8 cellular contexts compared by ENCODE assay signal in the genomic region with DNA sequence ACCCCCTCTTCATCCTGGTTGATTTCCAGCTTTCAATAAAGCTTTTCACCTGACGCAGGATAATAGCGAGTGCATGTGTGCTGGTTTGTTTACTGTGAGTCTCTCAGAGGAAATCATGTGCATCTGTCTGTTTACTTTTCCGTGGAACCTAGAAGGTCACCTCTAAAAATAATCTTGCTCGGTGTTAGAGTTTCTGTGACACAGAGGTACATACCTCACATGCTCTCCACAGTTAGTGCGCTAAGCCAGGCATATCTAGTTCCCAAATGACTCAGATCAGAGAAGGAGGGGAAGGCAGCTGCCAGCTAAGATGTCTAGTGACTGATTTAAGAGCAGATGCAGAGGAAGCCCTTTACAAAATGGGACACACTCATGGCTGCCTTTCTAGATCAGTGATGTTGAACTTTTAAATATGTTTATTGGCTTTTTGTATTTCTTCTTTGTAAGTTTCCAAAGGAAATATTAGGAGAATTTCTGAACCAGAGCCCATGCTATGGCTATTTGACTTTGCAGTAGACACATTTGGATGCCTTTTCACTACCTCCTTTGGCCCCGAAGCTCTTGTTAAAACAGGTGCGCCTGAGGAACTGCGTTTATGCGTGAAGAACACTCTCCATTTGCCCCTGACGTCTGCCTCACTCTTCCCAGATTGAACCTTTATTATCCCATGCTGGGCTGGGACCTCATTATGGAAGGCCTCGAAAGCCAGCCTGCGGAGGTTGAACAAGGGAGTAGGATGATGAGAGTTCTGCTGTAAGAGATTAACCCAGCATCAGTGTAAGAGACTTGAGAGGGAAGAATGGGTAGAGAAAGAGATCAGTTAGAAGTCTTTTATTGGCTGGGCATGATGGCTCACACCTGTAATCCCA.
DNase-seq lines count a peak whose midpoint lies in the region; ATAC-seq, FAIRE-seq and TF ChIP-seq lines count a peak whose summit lies in the region.
"Had no signal": no experiment of that assay in that cellular context is flagged by ENCODE, and none has a peak within 500 bp of the region (broad histone marks: within the 10 kb centered on the region; RNA-seq: fewer than 3 reads in every experiment).

No MANE protein-coding gene starts in this region.

- TF ChIP-seq CTCF in HepG2 (CRISPR knock-in tag; IDR thresholded peaks at IDR 0.05) (no peak), spleen (IDR thresholded peaks at IDR 0.05 in 8 of 11, conservative IDR thresholded peaks at IDR 0.05 in 3 of 11) (no peak)

- peaks cover 0 to 9% (median 0%) of the 10 kb centered on the region in 3 donors for H3K4me1 Mint-ChIP-seq in CD8-positive, alpha-beta memory T cell

- peak overlapping the region; percentile 54 for H3K4me2 ChIP-seq in HepG2 (ENCODE audit: low read depth, low read length)

- H3K27ac ChIP-seq in HepG2 (ENCODE audit: extremely low read length, insufficient read depth, low read length) (no peak overlapping the region), spleen (no peak overlapping the region)
- H3K27ac ChIP-seq in CD8-positive, alpha-beta memory T cell (ENCODE audit: low read depth, low read length): no peak overlapping the region

- H3K27me3 Mint-ChIP-seq in CD8-positive, alpha-beta memory T cell: no peaks in the 10 kb centered on the region

- H3K9me3 Mint-ChIP-seq in CD8-positive, alpha-beta memory T cell: peaks cover 0 to 2% (median 0%) of the 10 kb centered on the region in 5 donors

- peak; percentile 22 for DNase-seq in NAMALWA (ENCODE audit: low spot score)
- DNase-seq in T1000 (lab: John Stamatoyannopoulos, UW): peak; percentile 4
- DNase-seq in HepG2 (ENCODE audit: low spot score): peak; percentile 78
- DNase-seq in CD8-positive, alpha-beta memory T cell: no peak
- no peak for DNase-seq in spleen

- POLR2A ChIA-PET in HepG2 (lab: Yijun Ruan, JAX): no interaction called here
- POLR2A ChIA-PET in CD8-positive, alpha-beta memory T cell (lab: Charles Lee): no interaction called here

- H3K27me3 ChIP-seq in HepG2 (ENCODE audit: control insufficient read depth in 1 of 2, insufficient read depth in 2 of 2, low read length in 2 of 2) (peaks cover 0 to 3% of the 10 kb centered on the region in 2 experiments; a peak in 2 of 5 replicates), spleen (replicated peaks in 1 of 7) (no peaks in the 10 kb centered on the region)
- no peaks in the 10 kb centered on the region for H3K27me3 ChIP-seq in CD8-positive, alpha-beta memory T cell (ENCODE audit: insufficient read depth, low read length, poor library complexity, severe bottlenecking)

- H3K27ac Mint-ChIP-seq in CD8-positive, alpha-beta memory T cell: peak overlapping the region in 1 of 8 donors; percentile 69

- H3K9ac ChIP-seq in HepG2 (ENCODE audit: insufficient read depth, low read depth, low read length): no peak overlapping the region

- H4K20me1 ChIP-seq in HepG2 (ENCODE audit: insufficient read depth, low read length): no peaks in the 10 kb centered on the region

- H3K4me1 ChIP-seq in HepG2 (ENCODE audit: insufficient read depth, low read length): peaks cover 31% of the 10 kb centered on the region
- H3K4me1 ChIP-seq in CD8-positive, alpha-beta memory T cell (ENCODE audit: insufficient read depth, low read length): no peaks in the 10 kb centered on the region
- no peaks in the 10 kb centered on the region for H3K4me1 ChIP-seq in spleen

- no peaks in the 10 kb centered on the region for H3K79me2 ChIP-seq in HepG2 (ENCODE audit: insufficient read depth, low read length)

- CTCF ChIA-PET in HepG2 (lab: Yijun Ruan, JAX; ENCODE audit: low intra/inter-chr PET ratio, low total read pairs): no interaction called here
- CTCF ChIA-PET in CD8-positive, alpha-beta memory T cell (lab: Charles Lee): no interaction called here

- TF ChIP-seq EP300 in HepG2 (IDR thresholded peaks at IDR 0.05; ENCODE audit: low read depth in 2 of 2, low read length in 2 of 2) (peak in 1 of 2 experiments; percentile 57; a peak in 1 of 4 replicates), HepG2 (CRISPR knock-in tag; IDR thresholded peaks at IDR 0.05; ENCODE audit: borderline replicate concordance) (no peak)

- BruUV-seq in HepG2 (replicated peaks; lab: Mats Ljungman, UMichigan): no TSS peak

- no peak overlapping the region for H3K4me3 Mint-ChIP-seq in CD8-positive, alpha-beta memory T cell

- H3K9me3 ChIP-seq in HepG2 (ENCODE audit: low read length) (no peaks in the 10 kb centered on the region), spleen (no peaks in the 10 kb centered on the region)
- H3K9me3 ChIP-seq in CD8-positive, alpha-beta memory T cell (ENCODE audit: low read length): no peaks in the 10 kb centered on the region

- TF ChIP-seq RAD21 in HepG2 (CRISPR knock-in tag; IDR thresholded peaks at IDR 0.05): no peak

- 52% methylated on average over 12 of the region's 12 CpGs for WGBS in HepG2 (ENCODE audit: low lambda C conversion rate)
- WGBS in spleen, 5 donors: 66 to 73% (median 69%) methylated on average over 12 of the region's 12 CpGs

- H2AFZ ChIP-seq in HepG2 (ENCODE audit: low read length): no peak overlapping the region

- no peak for FAIRE-seq in HepG2 (lab: Jason Lieb, UNC)
- FAIRE-seq: TTC549 had no signal

- no peaks in the 10 kb centered on the region for H3K36me3 ChIP-seq in HepG2 (replicated peaks in 1 of 2; ENCODE audit: control insufficient read depth in 1 of 2, insufficient read depth in 2 of 2, low read length in 2 of 2)
- no peaks in the 10 kb centered on the region for H3K36me3 ChIP-seq in CD8-positive, alpha-beta memory T cell (ENCODE audit: insufficient read depth, low read length)
- H3K36me3 ChIP-seq in spleen: no peaks in the 10 kb centered on the region

- TF ChIP-seq POLR2A in HepG2 (IDR thresholded peaks at IDR 0.05; ENCODE audit: insufficient read depth in 1 of 2, low read depth in 2 of 2, low read length in 2 of 2): no peak
- TF ChIP-seq POLR2A in spleen (IDR thresholded peaks at IDR 0.05): no peak

- no peak overlapping the region; a peak in 1 of 6 replicates for H3K4me3 ChIP-seq in HepG2 (replicated peaks in 1 of 3; ENCODE audit: insufficient read depth in 1 of 3, low read depth in 2 of 3, low read length in 3 of 3)
- no peak overlapping the region for H3K4me3 ChIP-seq in CD8-positive, alpha-beta memory T cell (ENCODE audit: low read length)
- H3K4me3 ChIP-seq in spleen: no peak overlapping the region

- H3K36me3 Mint-ChIP-seq in CD8-positive, alpha-beta memory T cell: no peaks in the 10 kb centered on the region

- peak; percentile 98 for ATAC-seq in GM18873 (IDR thresholded peaks at IDR 0.05; ENCODE audit: low FRiP score, unreplicated experiment)
- peak; percentile 96 for ATAC-seq in HG02571 (IDR thresholded peaks at IDR 0.05; ENCODE audit: unreplicated experiment)
- peak; percentile 91 for ATAC-seq in HepG2

- in situ Hi-C loops in HepG2 (cut with HindIII; ENCODE audit: extremely low pct_ligation_motif_present, low pct_unique_long_range_greater_than_20kb): no loop called here

- intact Hi-C loops in HepG2 (cut with micrococcal nuclease; ENCODE audit: unreplicated experiment) (no loop called here), spleen (cut with DNase I; ENCODE audit: low total_unique reads) (no loop called here)

TF ChIP-seq in HepG2, 621 proteins besides CTCF, POLR2A, EP300 and RAD21 (continues in another document):
- peak; percentile 92 for TF ChIP-seq FOXA3 (CRISPR knock-in tag; IDR thresholded peaks at IDR 0.05)
- no peak for TF ChIP-seq NFRKB (IDR thresholded peaks at IDR 0.05)
- no peak for TF ChIP-seq KDM1A (CRISPR knock-in tag; IDR thresholded peaks at IDR 0.05)
- no peak for TF ChIP-seq MEIS1 (CRISPR knock-in tag; IDR thresholded peaks at IDR 0.05; ENCODE audit: borderline replicate concordance)
- no peak; the same call in 1 of the 2 replicates for TF ChIP-seq MBD4 (IDR thresholded peaks at IDR 0.05; ENCODE audit: borderline replicate concordance, low read length)
- TF ChIP-seq, protein P1, sequence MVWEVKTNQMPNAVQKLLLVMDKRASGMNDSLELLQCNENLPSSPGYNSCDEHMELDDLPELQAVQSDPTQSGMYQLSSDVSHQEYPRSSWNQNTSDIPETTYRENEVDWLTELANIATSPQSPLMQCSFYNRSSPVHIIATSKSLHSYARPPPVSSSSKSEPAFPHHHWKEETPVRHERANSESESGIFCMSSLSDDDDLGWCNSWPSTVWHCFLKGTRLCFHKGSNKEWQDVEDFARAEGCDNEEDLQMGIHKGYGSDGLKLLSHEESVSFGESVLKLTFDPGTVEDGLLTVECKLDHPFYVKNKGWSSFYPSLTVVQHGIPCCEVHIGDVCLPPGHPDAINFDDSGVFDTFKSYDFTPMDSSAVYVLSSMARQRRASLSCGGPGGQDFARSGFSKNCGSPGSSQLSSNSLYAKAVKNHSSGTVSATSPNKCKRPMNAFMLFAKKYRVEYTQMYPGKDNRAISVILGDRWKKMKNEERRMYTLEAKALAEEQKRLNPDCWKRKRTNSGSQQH (CRISPR knock-in tag; IDR thresholded peaks at IDR 0.05; ENCODE audit: low read depth): no peak
- no peak for TF ChIP-seq ZNF777 (CRISPR knock-in tag; IDR thresholded peaks at IDR 0.05)
- no peak for TF ChIP-seq MXD4 (CRISPR knock-in tag; IDR thresholded peaks at IDR 0.05)
- no peak for TF ChIP-seq CCAR2 (optimal IDR thresholded peaks at IDR 0.05; ENCODE audit: low read depth, low read length)
- TF ChIP-seq, protein P2, sequence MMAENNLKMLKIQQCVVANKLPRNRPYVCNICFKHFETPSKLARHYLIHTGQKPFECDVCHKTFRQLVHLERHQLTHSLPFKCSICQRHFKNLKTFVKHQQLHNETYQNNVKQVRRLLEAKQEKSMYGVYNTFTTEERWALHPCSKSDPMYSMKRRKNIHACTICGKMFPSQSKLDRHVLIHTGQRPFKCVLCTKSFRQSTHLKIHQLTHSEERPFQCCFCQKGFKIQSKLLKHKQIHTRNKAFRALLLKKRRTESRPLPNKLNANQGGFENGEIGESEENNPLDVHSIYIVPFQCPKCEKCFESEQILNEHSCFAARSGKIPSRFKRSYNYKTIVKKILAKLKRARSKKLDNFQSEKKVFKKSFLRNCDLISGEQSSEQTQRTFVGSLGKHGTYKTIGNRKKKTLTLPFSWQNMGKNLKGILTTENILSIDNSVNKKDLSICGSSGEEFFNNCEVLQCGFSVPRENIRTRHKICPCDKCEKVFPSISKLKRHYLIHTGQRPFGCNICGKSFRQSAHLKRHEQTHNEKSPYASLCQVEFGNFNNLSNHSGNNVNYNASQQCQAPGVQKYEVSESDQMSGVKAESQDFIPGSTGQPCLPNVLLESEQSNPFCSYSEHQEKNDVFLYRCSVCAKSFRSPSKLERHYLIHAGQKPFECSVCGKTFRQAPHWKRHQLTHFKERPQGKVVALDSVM (CRISPR knock-in tag; IDR thresholded peaks at IDR 0.05): no peak
- TF ChIP-seq ATF7 (IDR thresholded peaks at IDR 0.05): no peak
- no peak for TF ChIP-seq ATF7 (CRISPR knock-in tag; IDR thresholded peaks at IDR 0.05)

Comparison
In these comparisons a context has a peak if more than half of its experiments do, and no peak if none do; other contexts are left out.
1. DNase-seq: peak in NAMALWA (single experiment), T1000 (single experiment) and HepG2 (single experiment); none in CD8-positive, alpha-beta memory T cell (0 of 5) and spleen (single experiment).
2. Peak in every context shown above with its lines, with median percentiles within 50 percentile points of each other: ATAC-seq.